8 cellular contexts compared by ENCODE assay signal in genomic region chr1:182149411-182149965, GRCh38.
DNase-seq lines count a peak whose midpoint lies in the region; ATAC-seq and TF ChIP-seq lines count a peak whose summit lies in the region.

No MANE protein-coding gene starts in this region.

- peaks cover 38% of the 10 kb centered on the region for H3K4me1 Mint-ChIP-seq in osteocyte (ENCODE audit: unreplicated experiment)

- TF ChIP-seq CTCF in epithelial cell of esophagus (IDR thresholded peaks at IDR 0.05; ENCODE audit: insufficient read depth, low read depth, low read length, missing control alignments), result no peak
- TF ChIP-seq CTCF in osteocyte (IDR thresholded peaks at IDR 0.05), result no peak

- H3K27ac Mint-ChIP-seq in osteocyte (ENCODE audit: unreplicated experiment), result peak overlapping the region; percentile 87

- ATAC-seq in GM18867 (IDR thresholded peaks at IDR 0.05; ENCODE audit: unreplicated experiment), result no peak

- H3K4me3 ChIP-seq in epithelial cell of esophagus (ENCODE audit: low read length), result no peak overlapping the region

- H3K36me3 Mint-ChIP-seq in osteocyte (ENCODE audit: unreplicated experiment), result no peaks in the 10 kb centered on the region

- H3K27me3 Mint-ChIP-seq in osteocyte (ENCODE audit: unreplicated experiment), result no peaks in the 10 kb centered on the region

- DNase-seq in EL (peak; percentile 13), NOMO-1 treated with dmso at 0.1 percent for 144 hours (lab: John Stamatoyannopoulos, UW; ENCODE audit: unreplicated experiment) (peak; percentile 88), epithelial cell of esophagus (ENCODE audit: low read depth) (peak; percentile 84), osteocyte (ENCODE audit: extremely low spot score, unreplicated experiment) (no peak), NCI-H524 (lab: John Stamatoyannopoulos, UW) (no peak), NCI-H1105 (lab: John Stamatoyannopoulos, UW) (no peak), NCI-H446 (lab: John Stamatoyannopoulos, UW) (no peak)

- no peaks in the 10 kb centered on the region for H3K9me3 Mint-ChIP-seq in osteocyte (ENCODE audit: unreplicated experiment)

- no peak overlapping the region for H3K4me3 Mint-ChIP-seq in osteocyte (ENCODE audit: unreplicated experiment)

Comparison
In these comparisons a context has a peak if more than half of its experiments do, and no peak if none do; other contexts are left out.
1. DNase-seq: peak in EL (single experiment), NOMO-1 treated with dmso at 0.1 percent for 144 hours (single experiment) and epithelial cell of esophagus (single experiment); none in osteocyte (single experiment), NCI-H524 (0 of 2), NCI-H1105 (single experiment) and NCI-H446 (0 of 2).